16 cellular contexts compared by ENCODE assay signal in the genomic region with DNA sequence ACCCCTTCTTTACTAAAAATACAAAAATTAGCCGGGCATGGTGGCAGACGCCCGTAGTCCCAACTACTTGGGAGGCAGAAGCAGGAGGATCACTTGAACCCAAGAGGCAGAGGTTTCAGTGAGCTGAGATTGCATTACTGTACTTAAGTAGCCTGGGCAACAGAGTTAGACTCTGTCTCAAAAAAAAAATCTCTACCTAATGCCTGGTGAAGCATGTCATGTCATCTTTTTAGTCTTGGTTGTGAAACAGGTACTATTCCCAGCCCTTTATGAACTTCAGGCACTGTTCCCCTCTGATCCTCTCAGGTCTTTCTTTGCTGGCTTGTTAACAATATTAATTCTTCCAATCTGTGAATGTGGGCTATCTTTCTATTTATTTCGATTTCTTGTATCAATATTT. TPM values are rescaled to one million over a fixed set of nuclear protein-coding genes. Genes with fewer than 3 reads are reported as not detected.
DNase-seq lines count a peak whose midpoint lies in the region; ATAC-seq and TF ChIP-seq lines count a peak whose summit lies in the region.
"Had no signal": no experiment of that assay in that cellular context is flagged by ENCODE, and none has a peak within 500 bp of the region (broad histone marks: within the 10 kb centered on the region; RNA-seq: fewer than 3 reads in every experiment).

No MANE protein-coding gene starts in this region.

- POLR2A ChIA-PET in CD4-positive, alpha-beta T cell (lab: Charles Lee): interaction anchor here (1.9 kb wide), 1 partner anchor 22 kb away, joined by 11 read pairs; a partner anchor contains a TSS
- POLR2A ChIA-PET in naive thymus-derived CD8-positive, alpha-beta T cell (lab: Charles Lee): interaction anchor here (1.1 kb wide), 1 partner anchor 22 kb away, joined by 3 read pairs; a partner anchor contains a TSS

- peaks cover 95% of the 10 kb centered on the region for H3K4me1 Mint-ChIP-seq in CD4-positive, alpha-beta T cell (ENCODE audit: low read depth)
- H3K4me1 Mint-ChIP-seq in activated T-helper 17 cell treated with anti-CD3 and anti-CD28 coated beads, Interleukin-2, amount 50 U/mL, for 72 hours: peaks cover 85% of the 10 kb centered on the region
- peaks cover 51 to 98% (median 94%) of the 10 kb centered on the region in 4 donors for H3K4me1 Mint-ChIP-seq in naive thymus-derived CD8-positive, alpha-beta T cell

- intact Hi-C loops in CD4-positive, alpha-beta T cell (cut with DNase I, micrococcal nuclease): no loop called here

- H3K27me3 Mint-ChIP-seq in CD4-positive, alpha-beta T cell: no peaks in the 10 kb centered on the region
- no peaks in the 10 kb centered on the region for H3K27me3 Mint-ChIP-seq in activated T-helper 17 cell treated with anti-CD3 and anti-CD28 coated beads, Interleukin-2, amount 50 U/mL, for 72 hours
- H3K27me3 Mint-ChIP-seq in naive thymus-derived CD8-positive, alpha-beta T cell: no peaks in the 10 kb centered on the region

- no peaks in the 10 kb centered on the region for H3K27me3 ChIP-seq in CD4-positive, alpha-beta T cell (ENCODE audit: control insufficient read depth, insufficient read depth, low read length)
- H3K27me3 ChIP-seq: SJSA1, stomach, vagina had no signal

- TF ChIP-seq CTCF in CD4-positive, alpha-beta T cell (IDR thresholded peaks at IDR 0.05): no peak

- H3K36me3 Mint-ChIP-seq in CD4-positive, alpha-beta T cell (ENCODE audit: low read depth): peaks cover 29% of the 10 kb centered on the region
- H3K36me3 Mint-ChIP-seq in activated T-helper 17 cell treated with anti-CD3 and anti-CD28 coated beads, Interleukin-2, amount 50 U/mL, for 72 hours (ENCODE audit: low read depth): peaks cover 53% of the 10 kb centered on the region
- H3K36me3 Mint-ChIP-seq in naive thymus-derived CD8-positive, alpha-beta T cell: peaks cover 0 to 37% (median 12%) of the 10 kb centered on the region in 3 donors

- CTCF ChIA-PET in CD4-positive, alpha-beta T cell (lab: Charles Lee): interaction anchor here (3.5 kb wide), 1 partner anchor 22 kb away, joined by 25 read pairs; a partner anchor contains a TSS

- H3K9me3 Mint-ChIP-seq in CD4-positive, alpha-beta T cell: no peaks in the 10 kb centered on the region
- H3K9me3 Mint-ChIP-seq in activated T-helper 17 cell treated with anti-CD3 and anti-CD28 coated beads, Interleukin-2, amount 50 U/mL, for 72 hours: no peaks in the 10 kb centered on the region
- no peaks in the 10 kb centered on the region for H3K9me3 Mint-ChIP-seq in naive thymus-derived CD8-positive, alpha-beta T cell
- H3K9me3 Mint-ChIP-seq: HFFc6 had no signal

- DNase-seq in CD4-positive, alpha-beta T cell: no peak
- DNase-seq in naive thymus-derived CD8-positive, alpha-beta T cell: no peak
- DNase-seq in CD1c-positive myeloid dendritic cell (ENCODE audit: extremely low spot score): no peak
- no peak for DNase-seq in HuH-7.5 (ENCODE audit: low spot score)
- no peak for DNase-seq in NCI-H1092 (lab: John Stamatoyannopoulos, UW)
- DNase-seq: amniotic stem cell, C1 segment of cervical spinal cord, HFFc6, NCI-H1694 treated with DMSO at 0.1 percent for 48 hours, NCI-H510A, small intestine, stomach had no signal

- peak overlapping the region; percentile 8 for H3K27ac Mint-ChIP-seq in CD4-positive, alpha-beta T cell
- H3K27ac Mint-ChIP-seq in activated T-helper 17 cell treated with anti-CD3 and anti-CD28 coated beads, Interleukin-2, amount 50 U/mL, for 72 hours: peak overlapping the region; percentile 41
- peak overlapping the region in 9 of 10 donors; percentile 3 to 86 (median 74) for H3K27ac Mint-ChIP-seq in naive thymus-derived CD8-positive, alpha-beta T cell
- H3K27ac Mint-ChIP-seq: HFFc6 had no signal

- no peak overlapping the region for H3K27ac ChIP-seq in CD4-positive, alpha-beta T cell (ENCODE audit: low read depth, low read length)
- H3K27ac ChIP-seq: SJSA1, stomach, vagina had no signal

- no peaks in the 10 kb centered on the region for H3K9me3 ChIP-seq in CD4-positive, alpha-beta T cell (ENCODE audit: control insufficient read depth, low read length)
- H3K9me3 ChIP-seq: SJSA1, stomach, vagina had no signal

- no peak for ATAC-seq in CD4-positive, alpha-beta T cell (ENCODE audit: poor library complexity)
- peak; percentile 52 for ATAC-seq in GM18502 (IDR thresholded peaks at IDR 0.05; ENCODE audit: poor library complexity, unreplicated experiment)
- no peak for ATAC-seq in activated T-helper 17 cell treated with anti-CD3 and anti-CD28 coated beads, Interleukin-2, amount 50 U/mL, for 72 hours (replicated peaks)
- peak; percentile 29 to 31 for ATAC-seq in naive thymus-derived CD8-positive, alpha-beta T cell

- peak overlapping the region; percentile 63 for H3K4me3 Mint-ChIP-seq in CD4-positive, alpha-beta T cell
- peak overlapping the region; percentile 57 for H3K4me3 Mint-ChIP-seq in activated T-helper 17 cell treated with anti-CD3 and anti-CD28 coated beads, Interleukin-2, amount 50 U/mL, for 72 hours
- H3K4me3 Mint-ChIP-seq in naive thymus-derived CD8-positive, alpha-beta T cell: peak overlapping the region in 9 of 10 donors; percentile 43 to 80 (median 70)
- H3K4me3 Mint-ChIP-seq: HFFc6 had no signal

RNA-seq across cellular contexts. Expression of a gene that starts 22.1 kb away (rescaled TPM):
- total RNA-seq in CD4-positive, alpha-beta T cell: 100 to 1,000 TPM; 357 to 387 TPM
- total RNA-seq in activated T-helper 17 cell treated with anti-CD3 and anti-CD28 coated beads, Interleukin-2, amount 50 U/mL, for 72 hours: 100 to 1,000 TPM; 209 to 242 TPM
- total RNA-seq in naive thymus-derived CD8-positive, alpha-beta T cell: 100 to 1,000 TPM; 310 to 337 TPM
- polyA plus RNA-seq in naive thymus-derived CD8-positive, alpha-beta T cell: 10 to 100 TPM; 30.0 to 82.8 (median 53.5) TPM

Comparison
In these comparisons a context has a peak if more than half of its experiments do, and no peak if none do; other contexts are left out.
1. ATAC-seq: peak in GM18502 (single experiment) and naive thymus-derived CD8-positive, alpha-beta T cell (2 of 2); none in CD4-positive, alpha-beta T cell (single experiment) and activated T-helper 17 cell treated with anti-CD3 and anti-CD28 coated beads, Interleukin-2, amount 50 U/mL, for 72 hours (single experiment).
2. H3K27ac Mint-ChIP-seq: peak in every context shown above with its lines; median percentile 74 in naive thymus-derived CD8-positive, alpha-beta T cell; 41 in activated T-helper 17 cell treated with anti-CD3 and anti-CD28 coated beads, Interleukin-2, amount 50 U/mL, for 72 hours; 8 in CD4-positive, alpha-beta T cell.
3. Peak in every context shown above with its lines, with median percentiles within 50 percentile points of each other: H3K4me3 Mint-ChIP-seq.